Comparison of ENCODE assay signal across 1 cellular context in the genomic region with DNA sequence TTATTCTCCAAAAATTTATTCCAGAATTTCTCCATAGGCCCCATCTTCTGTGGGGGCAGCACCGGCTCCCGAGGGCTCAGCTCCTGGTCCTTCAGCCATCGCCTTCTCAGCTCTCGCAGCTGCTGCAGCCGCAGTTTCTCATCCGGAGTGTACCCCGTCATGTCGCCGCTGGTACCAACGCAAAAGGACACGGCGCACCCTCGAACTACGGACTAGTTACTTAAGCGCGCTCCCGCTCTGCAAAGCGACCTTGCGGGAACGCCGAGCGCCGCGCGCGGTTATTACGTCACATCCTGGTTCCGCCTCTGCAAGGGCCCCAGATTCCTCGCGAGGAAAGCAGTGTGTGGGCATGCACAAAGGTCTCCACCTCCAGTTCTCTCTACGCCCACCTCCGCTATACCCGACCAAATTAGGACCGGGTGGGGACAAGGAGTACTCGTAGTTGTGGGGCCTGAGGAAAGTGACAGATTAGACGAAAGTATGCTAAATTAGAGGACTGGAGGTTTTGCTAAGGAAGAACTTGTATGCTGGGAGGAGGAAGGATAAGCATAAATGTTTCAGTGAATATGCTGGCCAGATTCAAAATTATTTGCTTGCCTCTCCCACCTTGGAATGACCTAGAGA.
A peak's percentile ranks its signal among the peaks of the same experiment; 100 is the strongest.
TF ChIP-seq lines count a peak whose summit lies in the region.

NDUFB6 (minus strand) TSS at position 260 of the 624 bp plus-strand sequence; CDS start at position 161, 99 bp downstream.

TF ChIP-seq in HepG2, 621 proteins besides CTCF, POLR2A, EP300 and RAD21 (continued from another document):
- TF ChIP-seq TFAP4 (IDR thresholded peaks at IDR 0.05; ENCODE audit: borderline replicate concordance, low read depth) (no peak), ZNF782 (CRISPR knock-in tag; IDR thresholded peaks at IDR 0.05; ENCODE audit: borderline replicate concordance) (peak; percentile 68; the same call in 1 of the 2 replicates), NFAT5 (CRISPR knock-in tag; IDR thresholded peaks at IDR 0.05) (no peak), KLF12 (CRISPR knock-in tag; IDR thresholded peaks at IDR 0.05; ENCODE audit: borderline replicate concordance) (peak; percentile 59; the same call in 1 of the 2 replicates), ZNF781 (CRISPR knock-in tag; IDR thresholded peaks at IDR 0.05; ENCODE audit: borderline replicate concordance, not compliant biosample characterization) (peak; percentile 81), ATF3 (CRISPR knock-in tag; IDR thresholded peaks at IDR 0.05) (0 out of 2 replicates have a peak, but pooled peaks have one; percentile 39), KLF6 (CRISPR knock-in tag; IDR thresholded peaks at IDR 0.05) (0 out of 2 replicates have a peak, but pooled peaks have one; percentile 51), REPIN1 (CRISPR knock-in tag; IDR thresholded peaks at IDR 0.05; ENCODE audit: borderline replicate concordance, low read depth) (peak; percentile 78; the same call in 1 of the 2 replicates), EED (CRISPR knock-in tag; IDR thresholded peaks at IDR 0.05) (peak; percentile 84; the same call in 1 of the 2 replicates), CREBL2 (CRISPR knock-in tag; IDR thresholded peaks at IDR 0.05; ENCODE audit: borderline replicate concordance) (no peak), ZBTB40 (IDR thresholded peaks at IDR 0.05) (no peak), ZBTB40 (CRISPR knock-in tag; IDR thresholded peaks at IDR 0.05) (peak; percentile 75; the same call in 1 of the 2 replicates), SAP130 (CRISPR knock-in tag; IDR thresholded peaks at IDR 0.05; ENCODE audit: low read depth) (peak; percentile 93), ZNF589 (CRISPR knock-in tag; conservative IDR thresholded peaks at IDR 0.05) (no peak)
